In genomic region chr12:104282109-104282508, GRCh38 we compare ENCODE assay signal across 2 cellular contexts.
TF ChIP-seq lines count a peak whose summit lies in the region.

No MANE protein-coding gene starts in this region.

TF ChIP-seq in HEK293, 187 proteins besides CTCF, POLR2A, EP300 and RAD21 (continued from another document):
- TF ChIP-seq ZNF529 (tag by site-specific recombination; IDR thresholded peaks at IDR 0.05; ENCODE audit: insufficient replicate concordance): no peak
- TF ChIP-seq PRDM4 (tag by site-specific recombination; IDR thresholded peaks at IDR 0.05): 0 out of 2 replicates have a peak, but pooled peaks have one; percentile 17
- TF ChIP-seq KLF8 (tag by site-specific recombination; IDR thresholded peaks at IDR 0.05): no peak
- TF ChIP-seq ZBTB49 (tag by site-specific recombination; IDR thresholded peaks at IDR 0.05; ENCODE audit: low read depth): no peak
- peak; percentile 31 for TF ChIP-seq SETDB1 (IDR thresholded peaks at IDR 0.05; ENCODE audit: insufficient read length, low read length)
- no peak for TF ChIP-seq ZNF121 (tag by site-specific recombination; IDR thresholded peaks at IDR 0.05)

TF ChIP-seq in SK-N-SH treated with all-trans-retinoic acid at 6 μM for 48 hours, 23 proteins besides CTCF, POLR2A, EP300 and RAD21 (continued from another document):
- TF ChIP-seq POU6F1 (CRISPR knock-in tag; IDR thresholded peaks at IDR 0.05; ENCODE audit: borderline replicate concordance, low read depth): no peak
TF ChIP-seq in SK-N-SH treated with all-trans-retinoic acid at 6 μM for 48 hours: peak in this region for 0.
